Comparison of ENCODE assay signal across 8 cellular contexts in the genomic region with DNA sequence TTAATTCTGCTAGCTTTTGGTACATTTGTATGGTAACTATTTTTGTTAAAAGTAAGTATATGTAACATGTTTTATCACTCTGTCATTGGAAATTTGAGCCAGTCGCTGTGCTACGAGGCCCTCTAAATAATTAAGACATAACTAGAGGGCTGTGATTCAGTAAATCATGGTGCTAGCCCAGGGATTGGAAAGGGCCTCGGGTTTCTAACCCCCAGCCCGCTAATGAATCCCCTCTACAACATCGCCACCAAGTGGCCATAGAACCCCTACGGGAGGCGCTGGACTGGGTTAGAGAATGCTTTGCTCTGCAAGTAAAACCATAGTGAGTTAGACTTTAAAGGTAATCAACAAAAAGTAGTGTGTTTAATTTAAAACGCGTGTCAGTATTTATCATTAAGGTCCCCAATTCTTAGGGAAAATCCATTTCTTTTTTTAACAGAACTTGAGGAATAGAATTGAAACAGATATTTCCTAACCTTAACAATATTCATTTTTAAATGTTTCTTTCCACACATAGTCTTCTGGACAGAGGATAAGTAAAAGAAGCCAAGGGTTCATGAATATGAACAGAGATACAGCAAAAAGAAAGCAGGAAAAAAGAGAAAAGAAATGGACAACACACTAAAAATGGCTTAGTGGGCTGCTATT.
DNase-seq lines count a peak whose midpoint lies in the region; ATAC-seq and TF ChIP-seq lines count a peak whose summit lies in the region.

No MANE protein-coding gene starts in this region.

- intact Hi-C loops in natural killer cell (cut with micrococcal nuclease) = no loop called here

- DNase-seq in ELR (ENCODE audit: low read depth) (peak; percentile 0), NCI-H1694 treated with DMSO at 0.1 percent for 48 hours (lab: John Stamatoyannopoulos, UW) (peak; percentile 5), choroid plexus epithelial cell (ENCODE audit: low read depth) (peak; percentile 80), nephron progenitor cell (peak; percentile 81), GF-D8 (lab: John Stamatoyannopoulos, UW) (no peak), natural killer cell (no peak), putamen (ENCODE audit: low spot score) (no peak)

- H3K9me3 Mint-ChIP-seq in nephron progenitor cell = no peaks in the 10 kb centered on the region
- peaks cover 8 to 14% of the 10 kb centered on the region in 2 donors for H3K9me3 Mint-ChIP-seq in natural killer cell

- peak; percentile 96 for TF ChIP-seq CTCF in choroid plexus epithelial cell (conservative IDR thresholded peaks at IDR 0.05; ENCODE audit: low read depth, low read length)
- TF ChIP-seq CTCF in nephron progenitor cell (IDR thresholded peaks at IDR 0.05) = peak; percentile 92
- no peak for TF ChIP-seq CTCF in natural killer cell (IDR thresholded peaks at IDR 0.05)

- no peaks in the 10 kb centered on the region for H3K27me3 Mint-ChIP-seq in nephron progenitor cell (ENCODE audit: low read depth, poor library complexity)
- no peaks in the 10 kb centered on the region for H3K27me3 Mint-ChIP-seq in natural killer cell (ENCODE audit: low read depth in 2 of 2)

- H3K4me1 Mint-ChIP-seq in nephron progenitor cell (peaks cover 20% of the 10 kb centered on the region), natural killer cell (no peaks in the 10 kb centered on the region)

- H3K4me3 Mint-ChIP-seq in nephron progenitor cell (no peak overlapping the region), natural killer cell (no peak overlapping the region)

- no peak overlapping the region for H3K27ac Mint-ChIP-seq in nephron progenitor cell
- no peak overlapping the region for H3K27ac Mint-ChIP-seq in natural killer cell

- H3K36me3 Mint-ChIP-seq in nephron progenitor cell (ENCODE audit: low read depth) = no peaks in the 10 kb centered on the region
- H3K36me3 Mint-ChIP-seq in natural killer cell = no peaks in the 10 kb centered on the region

- no peak overlapping the region for H3K4me3 ChIP-seq in choroid plexus epithelial cell (ENCODE audit: low read depth, low read length)

- ATAC-seq in natural killer cell (no peak), GM19452 (IDR thresholded peaks at IDR 0.05; ENCODE audit: unreplicated experiment) (no peak)

Comparison
In these comparisons a context has a peak if more than half of its experiments do, and no peak if none do; other contexts are left out.
1. DNase-seq: peak in ELR (single experiment), NCI-H1694 treated with DMSO at 0.1 percent for 48 hours (single experiment), choroid plexus epithelial cell (single experiment) and nephron progenitor cell (single experiment); none in GF-D8 (single experiment), natural killer cell (single experiment) and putamen (single experiment).